In the genomic region with DNA sequence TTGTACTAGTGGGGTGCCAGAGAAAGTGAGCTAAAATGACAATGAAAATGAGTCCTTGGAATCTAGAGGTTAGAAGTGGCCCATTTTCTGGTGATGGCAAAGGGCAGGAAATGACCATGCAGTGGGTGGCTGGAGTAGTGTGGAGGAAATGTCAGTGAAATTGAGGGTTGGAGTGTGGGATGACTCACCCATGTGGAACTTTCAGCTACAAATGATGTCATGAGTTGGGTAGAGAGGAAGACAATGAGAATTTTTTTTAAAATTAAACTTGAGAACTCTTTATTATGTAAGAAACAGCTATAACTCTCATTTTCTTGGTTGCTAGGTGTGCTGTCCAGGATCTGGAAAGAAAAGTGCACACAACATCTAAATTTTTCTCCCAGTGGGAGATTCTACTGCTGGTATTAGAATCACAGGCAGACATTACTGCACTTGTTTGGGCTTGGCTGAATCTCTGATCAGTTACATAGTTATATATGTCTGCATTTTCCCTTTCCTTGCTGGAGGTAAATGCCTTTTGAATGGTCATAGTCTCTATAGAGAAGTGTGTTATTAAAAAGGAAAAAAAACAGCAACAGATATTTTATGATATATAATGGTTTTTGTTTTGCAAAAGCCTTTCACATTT, we compare ENCODE assay signal across 9 cellular contexts. TPM values are rescaled to one million over a fixed set of nuclear protein-coding genes. Genes with fewer than 3 reads are reported as not detected.
DNase-seq lines count a peak whose midpoint lies in the region; FAIRE-seq and TF ChIP-seq lines count a peak whose summit lies in the region.
"Had no signal": no experiment of that assay in that cellular context is flagged by ENCODE, and none has a peak within 500 bp of the region (broad histone marks: within the 10 kb centered on the region; RNA-seq: fewer than 3 reads in every experiment).

No MANE protein-coding gene starts in this region.

- no peaks in the 10 kb centered on the region for H3K36me3 Mint-ChIP-seq in activated T-cell treated with anti-CD3 and anti-CD28 coated beads, Interleukin-2, amount 50 U/mL, for 24 hours (ENCODE audit: low read depth)

- no peaks in the 10 kb centered on the region for H3K9me3 Mint-ChIP-seq in activated T-cell treated with anti-CD3 and anti-CD28 coated beads, Interleukin-2, amount 50 U/mL, for 24 hours

- no peak overlapping the region for H3K9ac ChIP-seq in kidney (ENCODE audit: low read length in 2 of 2)

- no peak overlapping the region for H3K27ac Mint-ChIP-seq in activated T-cell treated with anti-CD3 and anti-CD28 coated beads, Interleukin-2, amount 50 U/mL, for 24 hours

- no peak overlapping the region for H3K4me3 Mint-ChIP-seq in activated T-cell treated with anti-CD3 and anti-CD28 coated beads, Interleukin-2, amount 50 U/mL, for 24 hours

- DNase-seq in DMS53 treated with DMSO at 0.1 percent for 48 hours (lab: John Stamatoyannopoulos, UW; ENCODE audit: unreplicated experiment), result peak; percentile 92
- DNase-seq in HS-27A (ENCODE audit: low read depth), result peak; percentile 94
- DNase-seq in amniotic epithelial cell (ENCODE audit: low read depth), result peak; percentile 82
- peak; percentile 83 to 95 for DNase-seq in lung microvascular endothelial cell (ENCODE audit: low read depth in 2 of 2)
- DNase-seq in kidney, result no peak
- DNase-seq in activated CD8-positive, alpha-beta memory T cell treated with anti-CD3 and anti-CD28 coated beads, Interleukin-2, amount 50 U/mL, for 48 hours, result no peak
- DNase-seq in activated T-cell treated with anti-CD3 and anti-CD28 coated beads, Interleukin-2, amount 50 U/mL, for 24 hours, result no peak
- no peak for DNase-seq in D341Med (ENCODE audit: low spot score)

- no peak for TF ChIP-seq CTCF in kidney (IDR thresholded peaks at IDR 0.05; ENCODE audit: borderline replicate concordance, extremely low read depth, insufficient read depth)

- no peak for FAIRE-seq in kidney (lab: Jason Lieb, UNC)

- H3K27ac ChIP-seq in kidney (ENCODE audit: low read depth in 2 of 2, low read length in 2 of 2), result no peak overlapping the region
- H3K27ac ChIP-seq: heart right ventricle had no signal

- H3K4me3 ChIP-seq in kidney (ENCODE audit: low read length in 2 of 2), result no peak overlapping the region
- H3K4me3 ChIP-seq: heart right ventricle had no signal

- peaks cover 3% of the 10 kb centered on the region for H3K4me1 Mint-ChIP-seq in activated T-cell treated with anti-CD3 and anti-CD28 coated beads, Interleukin-2, amount 50 U/mL, for 24 hours (ENCODE audit: low read depth)

- H3K4me1 ChIP-seq in kidney (ENCODE audit: control insufficient read depth in 1 of 2, insufficient read depth in 1 of 2, low read depth in 1 of 2, low read length in 2 of 2), result no peaks in the 10 kb centered on the region

- no peaks in the 10 kb centered on the region for H3K36me3 ChIP-seq in kidney (ENCODE audit: control insufficient read depth in 1 of 2, insufficient read depth in 2 of 2, low read length in 2 of 2)
- H3K36me3 ChIP-seq: heart right ventricle had no signal

- H3K9me3 ChIP-seq in kidney (ENCODE audit: control insufficient read depth in 1 of 2, low read length in 2 of 2), result no peaks in the 10 kb centered on the region
- H3K9me3 ChIP-seq: heart right ventricle had no signal

- peaks cover 17% of the 10 kb centered on the region for H3K27me3 Mint-ChIP-seq in activated T-cell treated with anti-CD3 and anti-CD28 coated beads, Interleukin-2, amount 50 U/mL, for 24 hours

- intact Hi-C loops in kidney (cut with DNase I), result no loop called here

RNA-seq across cellular contexts. Expression of gene GNG12, which starts 56.8 kb away (rescaled TPM):
- total RNA-seq in lung microvascular endothelial cell (149 and 229 TPM in 2 replicates), kidney (89.3 TPM)
- polyA plus RNA-seq in kidney (ENCODE audit: insufficient read depth, low read depth, low replicate concordance), result 46.1 TPM

Comparison
In these comparisons a context has a peak if more than half of its experiments do, and no peak if none do; other contexts are left out.
1. DNase-seq: peak in DMS53 treated with DMSO at 0.1 percent for 48 hours (single experiment), HS-27A (single experiment), amniotic epithelial cell (single experiment) and lung microvascular endothelial cell (2 of 2); none in kidney (single experiment), activated CD8-positive, alpha-beta memory T cell treated with anti-CD3 and anti-CD28 coated beads, Interleukin-2, amount 50 U/mL, for 48 hours (single experiment), activated T-cell treated with anti-CD3 and anti-CD28 coated beads, Interleukin-2, amount 50 U/mL, for 24 hours (single experiment) and D341Med (single experiment).